Comparison of ENCODE assay signal across 21 cellular contexts in the genomic region with DNA sequence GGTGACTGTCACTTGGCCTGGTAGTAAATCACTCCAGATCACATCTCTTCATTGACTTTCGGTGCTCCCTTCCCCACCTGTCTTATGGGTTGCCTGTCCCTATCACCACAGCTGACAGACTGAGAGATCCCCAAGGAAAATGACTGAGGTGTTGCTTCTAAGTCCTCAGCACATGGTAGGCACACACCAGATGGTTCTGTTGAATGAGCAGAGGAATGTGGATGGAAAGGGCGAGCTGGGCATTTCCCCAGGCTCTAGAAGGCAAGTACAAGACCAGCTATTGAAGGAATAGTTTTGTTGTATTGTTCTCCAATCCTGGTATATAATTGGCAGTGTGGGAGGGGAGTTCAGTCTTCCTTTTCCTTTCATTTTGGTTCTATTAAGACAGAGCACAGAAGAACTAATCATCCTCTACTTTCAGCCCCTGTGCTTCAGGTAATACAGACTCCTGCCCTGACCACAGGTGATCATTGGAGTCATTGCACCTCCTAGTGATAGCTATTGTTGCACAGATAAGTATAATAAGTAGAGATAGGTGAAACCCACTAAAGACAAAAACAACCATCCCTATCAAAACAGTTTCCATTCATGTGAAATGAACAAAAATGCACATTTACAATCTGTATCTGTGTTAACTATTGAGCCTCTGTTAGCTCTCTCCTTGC.
DNase-seq lines count a peak whose midpoint lies in the region; ATAC-seq and TF ChIP-seq lines count a peak whose summit lies in the region.
"Had no signal": no experiment of that assay in that cellular context is flagged by ENCODE, and none has a peak within 500 bp of the region (broad histone marks: within the 10 kb centered on the region; RNA-seq: fewer than 3 reads in every experiment).

No MANE protein-coding gene starts in this region.

- no peaks in the 10 kb centered on the region for H3K9me3 ChIP-seq in ES-I3 (ENCODE audit: control insufficient read depth, insufficient read depth, low read length)
- H3K9me3 ChIP-seq: right atrium auricular region had no signal

- H3K4me3 ChIP-seq in mesendoderm (ENCODE audit: low read length) = no peak overlapping the region
- H3K4me3 ChIP-seq: lung had no signal

- TF ChIP-seq CTCF in foreskin keratinocyte (conservative IDR thresholded peaks at IDR 0.05) = peak; percentile 26

- H3K4ac ChIP-seq in mesendoderm (ENCODE audit: low read depth, low read length) = no peak overlapping the region

- peaks cover 4 to 10% of the 10 kb centered on the region in 2 donors for H3K27me3 Mint-ChIP-seq in stimulated activated naive B cell treated with anti-CD40 and anti-IgM and Interleukin-4, amounts not matched to agents 10 μg/mL and 1 μg/mL and 100 μg/mL, for 72 hours
- H3K27me3 Mint-ChIP-seq: CD4-positive, alpha-beta memory T cell had no signal

- H3K4me1 ChIP-seq in ES-I3 (ENCODE audit: insufficient read depth, low read length) = no peaks in the 10 kb centered on the region
- no peaks in the 10 kb centered on the region for H3K4me1 ChIP-seq in foreskin keratinocyte
- no peaks in the 10 kb centered on the region for H3K4me1 ChIP-seq in mesendoderm (ENCODE audit: control insufficient read depth, low read depth, low read length)
- H3K4me1 ChIP-seq: right atrium auricular region had no signal

- H3K79me2 ChIP-seq in mesendoderm (ENCODE audit: control insufficient read depth, insufficient read depth, low read length) = no peaks in the 10 kb centered on the region

- H3K79me1 ChIP-seq in mesendoderm (ENCODE audit: low read length) = no peaks in the 10 kb centered on the region

- no peak overlapping the region for H4K8ac ChIP-seq in mesendoderm (ENCODE audit: low read depth, low read length)

- no peak overlapping the region for H2AK5ac ChIP-seq in mesendoderm (ENCODE audit: low read length)

- H3K23ac ChIP-seq in mesendoderm (ENCODE audit: low read length) = no peak overlapping the region

- no peak overlapping the region for H3K4me3 Mint-ChIP-seq in stimulated activated naive B cell treated with anti-CD40 and anti-IgM and Interleukin-4, amounts not matched to agents 10 μg/mL and 1 μg/mL and 100 μg/mL, for 72 hours
- H3K4me3 Mint-ChIP-seq: activated CD8-positive, alpha-beta T cell treated with anti-CD3 and anti-CD28 coated beads for 36 hours; activated naive CD8-positive, alpha-beta T cell treated with anti-CD3 and anti-CD28 coated beads for 36 hours; CD4-positive, alpha-beta memory T cell; naive thymus-derived CD8-positive, alpha-beta T cell; T-cell had no signal

- no peak overlapping the region for H3K56ac ChIP-seq in mesendoderm (ENCODE audit: low read length)

- H3K4me2 ChIP-seq in mesendoderm (ENCODE audit: low read length) = no peak overlapping the region

- no peak overlapping the region for H3K27ac Mint-ChIP-seq in stimulated activated naive B cell treated with anti-CD40 and anti-IgM and Interleukin-4, amounts not matched to agents 10 μg/mL and 1 μg/mL and 100 μg/mL, for 72 hours
- H3K27ac Mint-ChIP-seq: activated CD8-positive, alpha-beta T cell treated with anti-CD3 and anti-CD28 coated beads for 36 hours; activated naive CD8-positive, alpha-beta T cell treated with anti-CD3 and anti-CD28 coated beads for 36 hours; CD4-positive, alpha-beta memory T cell; naive thymus-derived CD8-positive, alpha-beta T cell; T-cell had no signal

- DNase-seq in NCI-H69 (lab: John Stamatoyannopoulos, UW) = peak; percentile 6
- peak in 1 of 2 donors; percentile 20 for DNase-seq in foreskin keratinocyte
- DNase-seq in mesendoderm = peak; percentile 23
- DNase-seq in dedifferentiated amniotic fluid mesenchymal stem cell (ENCODE audit: extremely low spot score) = no peak
- DNase-seq in stimulated activated naive B cell treated with anti-CD40 and anti-IgM and Interleukin-4, amounts not matched to agents 10 μg/mL and 1 μg/mL and 100 μg/mL, for 72 hours = no peak
- DNase-seq in NCI-H2081 treated with DMSO at 0.1 percent for 48 hours (lab: John Stamatoyannopoulos, UW) = no peak
- DNase-seq: activated CD8-positive, alpha-beta T cell treated with anti-CD3 and anti-CD28 coated beads for 36 hours; activated naive CD8-positive, alpha-beta T cell treated with anti-CD3 and anti-CD28 coated beads for 36 hours; CD4-positive, alpha-beta memory T cell; effector CD8-positive, alpha-beta T cell; IMR-90; naive thymus-derived CD8-positive, alpha-beta T cell; NCI-H2081; NCI-H82; RPMI8226; T-cell had no signal

- H3K9ac ChIP-seq in ES-I3 (ENCODE audit: low read depth, low read length) (peak overlapping the region; percentile 67; the same call in 1 of the 2 replicates), mesendoderm (ENCODE audit: low read length) (no peak overlapping the region)

- WGBS in mesendoderm (ENCODE audit: extremely low coverage, insufficient coverage, low lambda C conversion rate) = no CpG with 5 or more reads among the region's 2 CpGs

- H3K36me3 ChIP-seq in ES-I3 (ENCODE audit: insufficient read depth, low read length) (no peaks in the 10 kb centered on the region), mesendoderm (ENCODE audit: control insufficient read depth, insufficient read depth, low read length) (no peaks in the 10 kb centered on the region)
- H3K36me3 ChIP-seq: cardiac muscle cell, right atrium auricular region had no signal

- no peak overlapping the region for H2BK120ac ChIP-seq in mesendoderm (ENCODE audit: low read depth, low read length)

- no peak overlapping the region for H4K5ac ChIP-seq in mesendoderm (ENCODE audit: low read length)

- H3K27ac ChIP-seq in foreskin keratinocyte (no peak overlapping the region), mesendoderm (ENCODE audit: low read depth, low read length) (no peak overlapping the region)
- H3K27ac ChIP-seq: cardiac muscle cell, right atrium auricular region had no signal

- peak; percentile 24 for ATAC-seq in foreskin keratinocyte
- ATAC-seq in stimulated activated naive B cell treated with anti-CD40 and anti-IgM and Interleukin-4, amounts not matched to agents 10 μg/mL and 1 μg/mL and 100 μg/mL, for 72 hours (replicated peaks) = no peak
- ATAC-seq in HG02763 (IDR thresholded peaks at IDR 0.05; ENCODE audit: unreplicated experiment) = no peak
- ATAC-seq: activated CD8-positive, alpha-beta T cell treated with anti-CD3 and anti-CD28 coated beads for 36 hours; naive thymus-derived CD8-positive, alpha-beta T cell; T-cell had no signal

- no peaks in the 10 kb centered on the region for H3K4me1 Mint-ChIP-seq in stimulated activated naive B cell treated with anti-CD40 and anti-IgM and Interleukin-4, amounts not matched to agents 10 μg/mL and 1 μg/mL and 100 μg/mL, for 72 hours
- H3K4me1 Mint-ChIP-seq: activated naive CD8-positive, alpha-beta T cell treated with anti-CD3 and anti-CD28 coated beads for 36 hours; CD4-positive, alpha-beta memory T cell; naive thymus-derived CD8-positive, alpha-beta T cell; T-cell had no signal

- H3K9me3 Mint-ChIP-seq in stimulated activated naive B cell treated with anti-CD40 and anti-IgM and Interleukin-4, amounts not matched to agents 10 μg/mL and 1 μg/mL and 100 μg/mL, for 72 hours = peaks cover 0 to 3% of the 10 kb centered on the region in 2 donors
- H3K9me3 Mint-ChIP-seq: activated CD8-positive, alpha-beta T cell treated with anti-CD3 and anti-CD28 coated beads for 36 hours; activated naive CD8-positive, alpha-beta T cell treated with anti-CD3 and anti-CD28 coated beads for 36 hours had no signal

- H2BK15ac ChIP-seq in mesendoderm (replicated peaks; ENCODE audit: low read depth) = no peak overlapping the region

- no peak overlapping the region for H2BK5ac ChIP-seq in mesendoderm (ENCODE audit: low read length)

- no peaks in the 10 kb centered on the region for H3K36me3 Mint-ChIP-seq in stimulated activated naive B cell treated with anti-CD40 and anti-IgM and Interleukin-4, amounts not matched to agents 10 μg/mL and 1 μg/mL and 100 μg/mL, for 72 hours
- H3K36me3 Mint-ChIP-seq: activated naive CD8-positive, alpha-beta T cell treated with anti-CD3 and anti-CD28 coated beads for 36 hours; CD4-positive, alpha-beta memory T cell; naive thymus-derived CD8-positive, alpha-beta T cell; T-cell had no signal

- H3K18ac ChIP-seq in mesendoderm (ENCODE audit: low read length) = no peak overlapping the region

- H3K27me3 ChIP-seq in foreskin keratinocyte (peaks cover 31% of the 10 kb centered on the region), mesendoderm (ENCODE audit: insufficient read depth, low read length, poor library complexity) (no peaks in the 10 kb centered on the region)
- H3K27me3 ChIP-seq: right atrium auricular region had no signal

Comparison
In these comparisons a context has a peak if more than half of its experiments do, and no peak if none do; other contexts are left out.
1. DNase-seq: peak in NCI-H69 (single experiment) and mesendoderm (single experiment); none in dedifferentiated amniotic fluid mesenchymal stem cell (single experiment), stimulated activated naive B cell treated with anti-CD40 and anti-IgM and Interleukin-4, amounts not matched to agents 10 μg/mL and 1 μg/mL and 100 μg/mL, for 72 hours (single experiment) and NCI-H2081 treated with DMSO at 0.1 percent for 48 hours (single experiment).